8 cellular contexts compared by ENCODE assay signal in genomic region chr4:70996014-70996353, GRCh38. TPM values are rescaled to one million over a fixed set of nuclear protein-coding genes. Genes with fewer than 3 reads are reported as not detected.
A peak's percentile ranks its signal among the peaks of the same experiment; 100 is the strongest.
DNase-seq lines count a peak whose midpoint lies in the region; ATAC-seq and TF ChIP-seq lines count a peak whose summit lies in the region.

No MANE protein-coding gene starts in this region.

- H2BK5ac ChIP-seq in neuronal stem cell (ENCODE audit: low read length), result no peak overlapping the region

- H3K9ac ChIP-seq in neuronal stem cell (ENCODE audit: low read depth, low read length, poor library complexity), result no peak overlapping the region

- H3K27me3 ChIP-seq in CD8-positive, alpha-beta memory T cell (ENCODE audit: insufficient read depth, low read length, poor library complexity, severe bottlenecking), result no peaks in the 10 kb centered on the region
- H3K27me3 ChIP-seq in neuronal stem cell (ENCODE audit: control insufficient read depth in 3 of 3, insufficient read depth in 3 of 3, low read depth in 1 of 3, low read length in 3 of 3), result no peaks in the 10 kb centered on the region

- H2AK5ac ChIP-seq in neuronal stem cell (ENCODE audit: low read depth, low read length), result no peak overlapping the region

- no peaks in the 10 kb centered on the region for H3K27me3 Mint-ChIP-seq in CD8-positive, alpha-beta memory T cell
- no peaks in the 10 kb centered on the region for H3K27me3 Mint-ChIP-seq in activated naive CD4-positive, alpha-beta T cell treated with anti-CD3 and anti-CD28 coated beads for 36 hours (ENCODE audit: low read depth)
- no peaks in the 10 kb centered on the region for H3K27me3 Mint-ChIP-seq in natural killer cell (ENCODE audit: low read depth in 2 of 2)

- H3K4me1 ChIP-seq in CD8-positive, alpha-beta memory T cell (ENCODE audit: insufficient read depth, low read length), result peaks cover 40% of the 10 kb centered on the region
- peaks cover 3 to 5% of the 10 kb centered on the region in 2 donors for H3K4me1 ChIP-seq in neuronal stem cell (ENCODE audit: control insufficient read depth in 2 of 2, insufficient read depth in 1 of 2, low read depth in 1 of 2, low read length in 2 of 2)

- H3K79me1 ChIP-seq in neuronal stem cell (ENCODE audit: low read depth, low read length), result peaks cover 6% of the 10 kb centered on the region

- intact Hi-C loops in activated naive CD4-positive, alpha-beta T cell treated with anti-CD3 and anti-CD28 coated beads for 36 hours (cut with micrococcal nuclease), result loop anchor here (1.0 kb wide), 1 partner anchor 8 kb away; no protein-coding TSS in a partner anchor
- intact Hi-C loops in natural killer cell (cut with micrococcal nuclease), result loop anchor here (10.0 kb wide), 1 partner anchor 311 kb away; the partner anchor contains the start of gene UTP3

- H2BK120ac ChIP-seq in neuronal stem cell (ENCODE audit: low read depth, low read length), result no peak overlapping the region

- no peak overlapping the region for H4K91ac ChIP-seq in neuronal stem cell (ENCODE audit: low read depth, low read length, poor library complexity)

- in situ Hi-C loops in KBM-7 (cut with MboI; ENCODE audit: low pct_unique_long_range_greater_than_20kb, low sequenced_read_pairs), result no loop called here

- no peak overlapping the region for H3K18ac ChIP-seq in neuronal stem cell (ENCODE audit: low read length)

- no peak overlapping the region for H3K14ac ChIP-seq in neuronal stem cell (ENCODE audit: low read length)

- H3K4me3 Mint-ChIP-seq in CD8-positive, alpha-beta memory T cell, result peak overlapping the region; percentile 92 to 98 (median 95)
- H3K4me3 Mint-ChIP-seq in activated naive CD4-positive, alpha-beta T cell treated with anti-CD3 and anti-CD28 coated beads for 36 hours, result peak overlapping the region; percentile 96
- peak overlapping the region; percentile 95 for H3K4me3 Mint-ChIP-seq in natural killer cell

- H3K36me3 ChIP-seq in CD8-positive, alpha-beta memory T cell (ENCODE audit: insufficient read depth, low read length), result no peaks in the 10 kb centered on the region
- peaks cover 7 to 59% of the 10 kb centered on the region in 2 donors for H3K36me3 ChIP-seq in neuronal stem cell (replicated peaks in 1 of 2; ENCODE audit: control insufficient read depth in 2 of 2, insufficient read depth in 2 of 2, low read length in 2 of 2)

- H3K4me2 ChIP-seq in neuronal stem cell (ENCODE audit: insufficient read depth, low read length, poor library complexity, severe bottlenecking), result no peak overlapping the region

- no peaks in the 10 kb centered on the region for H3K9me3 Mint-ChIP-seq in CD8-positive, alpha-beta memory T cell
- peaks cover 3% of the 10 kb centered on the region for H3K9me3 Mint-ChIP-seq in activated naive CD4-positive, alpha-beta T cell treated with anti-CD3 and anti-CD28 coated beads for 36 hours
- no peaks in the 10 kb centered on the region for H3K9me3 Mint-ChIP-seq in natural killer cell

- H3K36me3 Mint-ChIP-seq in CD8-positive, alpha-beta memory T cell, result peaks cover 17 to 58% (median 20%) of the 10 kb centered on the region in 3 donors
- H3K36me3 Mint-ChIP-seq in activated naive CD4-positive, alpha-beta T cell treated with anti-CD3 and anti-CD28 coated beads for 36 hours (ENCODE audit: low read depth), result peaks cover 44% of the 10 kb centered on the region
- H3K36me3 Mint-ChIP-seq in natural killer cell, result no peaks in the 10 kb centered on the region

- TF ChIP-seq CTCF in natural killer cell (IDR thresholded peaks at IDR 0.05), result no peak

- no peak overlapping the region for H2BK15ac ChIP-seq in neuronal stem cell (ENCODE audit: low read length)

- no peak overlapping the region for H3K23ac ChIP-seq in neuronal stem cell (ENCODE audit: low read depth, low read length, poor library complexity)

- H3K9me3 ChIP-seq in CD8-positive, alpha-beta memory T cell (ENCODE audit: low read length), result no peaks in the 10 kb centered on the region
- H3K9me3 ChIP-seq in neuronal stem cell (replicated peaks in 1 of 2; ENCODE audit: control insufficient read depth in 2 of 2, insufficient read depth in 1 of 2, low read depth in 1 of 2, low read length in 2 of 2), result peaks cover 0 to 58% of the 10 kb centered on the region in 2 donors

- peak overlapping the region; percentile 48 for H3K4me3 ChIP-seq in CD8-positive, alpha-beta memory T cell (ENCODE audit: low read length)
- no peak overlapping the region for H3K4me3 ChIP-seq in neuronal stem cell (ENCODE audit: low read length in 2 of 2)

- no CpG with 5 or more reads among the region's 4 CpGs for WGBS in neuronal stem cell (ENCODE audit: extremely low coverage in 2 of 2, insufficient read length in 2 of 2, insufficient replicate concordance in 1 of 2), 2 donors

- H3K4ac ChIP-seq in neuronal stem cell (ENCODE audit: low read length), result no peak overlapping the region

- H3K4me1 Mint-ChIP-seq in CD8-positive, alpha-beta memory T cell, result peaks cover 66 to 79% (median 76%) of the 10 kb centered on the region in 3 donors
- peaks cover 52% of the 10 kb centered on the region for H3K4me1 Mint-ChIP-seq in activated naive CD4-positive, alpha-beta T cell treated with anti-CD3 and anti-CD28 coated beads for 36 hours (ENCODE audit: low read depth)
- peaks cover 74 to 76% of the 10 kb centered on the region in 2 donors for H3K4me1 Mint-ChIP-seq in natural killer cell

- DNase-seq in CD8-positive, alpha-beta memory T cell, result no peak
- DNase-seq in KBM-7 (peak; percentile 55), natural killer cell (no peak), cortex of kidney (lab: John Stamatoyannopoulos, UW) (no peak), NCI-H146 treated with DMSO at 0.1 percent for 48 hours (lab: John Stamatoyannopoulos, UW; ENCODE audit: unreplicated experiment) (no peak), DMS79 (lab: John Stamatoyannopoulos, UW) (no peak), neuronal stem cell (ENCODE audit: low spot score) (no peak)
- DNase-seq in activated naive CD4-positive, alpha-beta T cell treated with anti-CD3 and anti-CD28 coated beads for 36 hours, result peak; percentile 46

- POLR2A ChIA-PET in CD8-positive, alpha-beta memory T cell (lab: Charles Lee), result no interaction called here

- no peak overlapping the region for H3K27ac ChIP-seq in CD8-positive, alpha-beta memory T cell (ENCODE audit: low read depth, low read length)
- no peak overlapping the region for H3K27ac ChIP-seq in neuronal stem cell (replicated peaks; ENCODE audit: low read length)

- peak in 1 of 3 donors; percentile 20 for ATAC-seq in natural killer cell

- H3K27ac Mint-ChIP-seq in CD8-positive, alpha-beta memory T cell, result peak overlapping the region; percentile 77 to 98 (median 92)
- peak overlapping the region; percentile 91 for H3K27ac Mint-ChIP-seq in activated naive CD4-positive, alpha-beta T cell treated with anti-CD3 and anti-CD28 coated beads for 36 hours
- H3K27ac Mint-ChIP-seq in natural killer cell, result peak overlapping the region; percentile 87 to 90

- CTCF ChIA-PET in CD8-positive, alpha-beta memory T cell (lab: Charles Lee), result interaction anchor here (1.0 to 7.2 kb wide), 4 partner anchors 10 to 260 kb away, joined by 3 to 94 read pairs (median 4); no protein-coding TSS in a partner anchor
- CTCF ChIA-PET in activated naive CD4-positive, alpha-beta T cell treated with anti-CD3 and anti-CD28 coated beads for 36 hours (lab: Charles Lee), result interaction anchor here (1.1 to 3.0 kb wide), 5 partner anchors 9 to 329 kb away, joined by 3 to 17 read pairs (median 4); partner anchors contain the start of gene JCHAIN

- no peak overlapping the region for H2AFZ ChIP-seq in neuronal stem cell (ENCODE audit: low read length)

- no peak overlapping the region for H4K8ac ChIP-seq in neuronal stem cell (ENCODE audit: low read depth, low read length)

- H2BK12ac ChIP-seq in neuronal stem cell (ENCODE audit: low read length), result no peak overlapping the region

RNA-seq across cellular contexts. Expression of gene DCK, which starts 2.5 kb away (rescaled TPM):
- total RNA-seq in CD8-positive, alpha-beta memory T cell, result 10 to 100 TPM; 33.8 to 34.8 TPM
- polyA plus RNA-seq in CD8-positive, alpha-beta memory T cell, result 90.8 TPM
- 10 to 100 TPM; 32.1 to 34.1 TPM for total RNA-seq in activated naive CD4-positive, alpha-beta T cell treated with anti-CD3 and anti-CD28 coated beads for 36 hours
- total RNA-seq in natural killer cell, result 10 to 100 TPM; 28.3 to 32.7 (median 29.5) TPM
- polyA plus RNA-seq in neuronal stem cell (2013, experiment 1 of 2), result 18.1 TPM
- polyA plus RNA-seq in neuronal stem cell (2013, experiment 2 of 2), result 18.0 TPM

Comparison
In these comparisons a context has a peak if more than half of its experiments do, and no peak if none do; other contexts are left out.
1. DNase-seq: peak in KBM-7 (single experiment) and activated naive CD4-positive, alpha-beta T cell treated with anti-CD3 and anti-CD28 coated beads for 36 hours (single experiment); none in CD8-positive, alpha-beta memory T cell (0 of 5), natural killer cell (single experiment), cortex of kidney (single experiment), NCI-H146 treated with DMSO at 0.1 percent for 48 hours (single experiment), DMS79 (single experiment) and neuronal stem cell (single experiment).
2. Peak in every context shown above with its lines, with median percentiles within 50 percentile points of each other: H3K27ac Mint-ChIP-seq and H3K4me3 Mint-ChIP-seq.